8 cellular contexts compared by ENCODE assay signal in genomic region chr9:89410709-89411111, GRCh38.
DNase-seq lines count a peak whose midpoint lies in the region; ATAC-seq and TF ChIP-seq lines count a peak whose summit lies in the region.

No MANE protein-coding gene starts in this region.

- H2AFZ ChIP-seq in trophoblast cell (ENCODE audit: insufficient read depth, low read length, poor library complexity): no peak overlapping the region

- no peak overlapping the region for H3K4ac ChIP-seq in trophoblast cell (ENCODE audit: low read depth, low read length)

- WGBS in trophoblast cell (ENCODE audit: extremely low coverage, insufficient coverage, insufficient read length): no CpG with 5 or more reads among the region's 6 CpGs

- no peak overlapping the region for H2BK5ac ChIP-seq in trophoblast cell (ENCODE audit: low read depth, low read length, poor library complexity)

- no peak overlapping the region for H3K4me2 ChIP-seq in trophoblast cell (ENCODE audit: low read length)

- no peak overlapping the region for H3K14ac ChIP-seq in trophoblast cell (ENCODE audit: low read length)

- in situ Hi-C loops in G401 (cut with HindIII; ENCODE audit: low sequenced_read_pairs): no loop called here

- no peaks in the 10 kb centered on the region for H3K36me3 ChIP-seq in trophoblast cell (ENCODE audit: control insufficient read depth in 1 of 2, insufficient read depth in 2 of 2, low read length in 2 of 2)

- no peak overlapping the region for H3K4me3 Mint-ChIP-seq in osteocyte (ENCODE audit: unreplicated experiment)

- peak; percentile 50 for ATAC-seq in GM18907 (IDR thresholded peaks at IDR 0.05; ENCODE audit: unreplicated experiment)
- peak; percentile 56 for ATAC-seq in HG03095 (IDR thresholded peaks at IDR 0.05; ENCODE audit: unreplicated experiment)
- no peak for ATAC-seq in GM18861 (IDR thresholded peaks at IDR 0.05; ENCODE audit: unreplicated experiment)
- no peak for ATAC-seq in GM21526 (IDR thresholded peaks at IDR 0.05; ENCODE audit: low FRiP score, unreplicated experiment)

- H2BK120ac ChIP-seq in trophoblast cell (ENCODE audit: insufficient read depth, low read length, poor library complexity): no peak overlapping the region

- no peak overlapping the region for H4K91ac ChIP-seq in trophoblast cell (ENCODE audit: low read depth, low read length)

- H3K36me3 Mint-ChIP-seq in osteocyte (ENCODE audit: unreplicated experiment): no peaks in the 10 kb centered on the region

- no peak overlapping the region for H3K27ac ChIP-seq in trophoblast cell (ENCODE audit: low read depth, low read length)

- DNase-seq in activated CD8-positive, alpha-beta memory T cell treated with anti-CD3 and anti-CD28 coated beads, Interleukin-2, amount 50 U/mL, for 4 hours: peak; percentile 38
- peak; percentile 39 to 74 for DNase-seq in trophoblast cell
- DNase-seq in osteocyte (ENCODE audit: extremely low spot score, unreplicated experiment): no peak
- no peak for DNase-seq in G401 (ENCODE audit: low spot score)

- no peaks in the 10 kb centered on the region for H3K27me3 ChIP-seq in trophoblast cell (ENCODE audit: insufficient read depth, low read length)

- H3K27me3 Mint-ChIP-seq in osteocyte (ENCODE audit: unreplicated experiment): no peaks in the 10 kb centered on the region

- H3K9me3 Mint-ChIP-seq in osteocyte (ENCODE audit: unreplicated experiment): peaks cover 12% of the 10 kb centered on the region

- no peak overlapping the region for H3K4me3 ChIP-seq in trophoblast cell (ENCODE audit: low read depth, low read length)

- TF ChIP-seq CTCF in osteocyte (IDR thresholded peaks at IDR 0.05): no peak

- no peak overlapping the region for H2AK5ac ChIP-seq in trophoblast cell (ENCODE audit: low read length)

- peaks cover 13% of the 10 kb centered on the region for H3K4me1 Mint-ChIP-seq in osteocyte (ENCODE audit: unreplicated experiment)

- H3K9me3 ChIP-seq in trophoblast cell (ENCODE audit: insufficient read depth, low read depth, low read length): no peaks in the 10 kb centered on the region

- H3K9ac ChIP-seq in trophoblast cell (ENCODE audit: low read length): no peak overlapping the region

- H2BK12ac ChIP-seq in trophoblast cell (ENCODE audit: low read length): no peak overlapping the region

- H4K8ac ChIP-seq in trophoblast cell (ENCODE audit: low read depth, low read length): no peak overlapping the region

- no peaks in the 10 kb centered on the region for H3K79me1 ChIP-seq in trophoblast cell (ENCODE audit: low read length)

- H3K23ac ChIP-seq in trophoblast cell (ENCODE audit: low read length): no peak overlapping the region

- no peak overlapping the region for H3K18ac ChIP-seq in trophoblast cell (ENCODE audit: low read length)

- H3K4me1 ChIP-seq in trophoblast cell (ENCODE audit: control insufficient read depth in 1 of 2, insufficient read depth in 2 of 2, low read length in 2 of 2): peaks cover 5 to 10% of the 10 kb centered on the region in 2 experiments

- no peak overlapping the region for H3K27ac Mint-ChIP-seq in osteocyte (ENCODE audit: unreplicated experiment)

- no peak overlapping the region for H4K12ac ChIP-seq in trophoblast cell (ENCODE audit: low read depth, low read length)

- peaks cover 2% of the 10 kb centered on the region for H3K79me2 ChIP-seq in trophoblast cell (ENCODE audit: control insufficient read depth, insufficient read depth, low read length, poor library complexity)

Comparison
In these comparisons a context has a peak if more than half of its experiments do, and no peak if none do; other contexts are left out.
1. ATAC-seq: peak in GM18907 (single experiment) and HG03095 (single experiment); none in GM18861 (single experiment) and GM21526 (single experiment).
2. DNase-seq: peak in activated CD8-positive, alpha-beta memory T cell treated with anti-CD3 and anti-CD28 coated beads, Interleukin-2, amount 50 U/mL, for 4 hours (single experiment) and trophoblast cell (2 of 2); none in osteocyte (single experiment) and G401 (single experiment).